ENCODE assay signal across 20 cellular contexts in the genomic region with DNA sequence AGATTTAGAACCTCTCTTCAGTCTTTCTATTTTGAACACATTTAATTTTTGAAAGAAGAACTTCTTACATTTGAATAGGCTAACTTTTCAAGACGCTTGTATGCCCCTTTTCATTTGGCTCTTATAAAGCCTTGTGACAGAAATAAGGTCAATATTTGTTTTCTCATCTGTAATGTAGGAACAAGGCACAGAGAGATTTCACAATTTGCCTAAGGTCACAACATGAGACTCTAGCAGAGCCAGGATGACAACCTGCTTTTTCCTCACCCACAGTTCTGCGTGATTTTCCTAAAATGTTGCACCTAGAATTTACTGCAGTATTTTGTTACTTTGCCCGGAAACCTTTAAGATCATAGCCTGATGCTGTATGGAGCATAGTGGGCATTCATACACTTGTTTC.
DNase-seq lines count a peak whose midpoint lies in the region; ATAC-seq, FAIRE-seq and TF ChIP-seq lines count a peak whose summit lies in the region.
"Had no signal": no experiment of that assay in that cellular context is flagged by ENCODE, and none has a peak within 500 bp of the region (broad histone marks: within the 10 kb centered on the region; RNA-seq: fewer than 3 reads in every experiment).

No MANE protein-coding gene starts in this region.

- 0 out of 2 replicates have a peak overlapping the region, but pooled peaks have one; percentile 4 for H3K4me2 ChIP-seq in HepG2 (ENCODE audit: low read depth, low read length)

- POLR2A ChIA-PET in HepG2 (lab: Yijun Ruan, JAX): no interaction called here
- POLR2A ChIA-PET in activated CD4-positive, alpha-beta T cell treated with anti-CD3 and anti-CD28 coated beads, Interleukin-2, amount 10 ng/mL, durations not matched to agents 7 days and 5 days (lab: Charles Lee): no interaction called here

- H3K4me1 ChIP-seq in HepG2 (ENCODE audit: insufficient read depth, low read length): peaks cover 18% of the 10 kb centered on the region

- no TSS peak for BruUV-seq in HepG2 (replicated peaks; lab: Mats Ljungman, UMichigan)

- H3K4me3 Mint-ChIP-seq in activated CD4-positive, alpha-beta T cell treated with anti-CD3 and anti-CD28 coated beads, Interleukin-2, amount 10 ng/mL, durations not matched to agents 7 days and 5 days: no peak overlapping the region
- H3K4me3 Mint-ChIP-seq: CD4-positive, alpha-beta T cell; H9 had no signal

- no peak overlapping the region for H3K4me3 ChIP-seq in HepG2 (replicated peaks in 1 of 3; ENCODE audit: insufficient read depth in 1 of 3, low read depth in 2 of 3, low read length in 3 of 3)
- H3K4me3 ChIP-seq: BLaER1 treated with 17β-estradiol and CSF1 and Interleukin-3, amounts not matched to agents 10 nM and 100 nM had no signal

- no peaks in the 10 kb centered on the region for H3K4me1 Mint-ChIP-seq in activated CD4-positive, alpha-beta T cell treated with anti-CD3 and anti-CD28 coated beads, Interleukin-2, amount 10 ng/mL, durations not matched to agents 7 days and 5 days

- in situ Hi-C loops in HepG2 (cut with HindIII; ENCODE audit: extremely low pct_ligation_motif_present, low pct_unique_long_range_greater_than_20kb): loop anchor here (10.0 kb wide), 1 partner anchor 1336 kb away; no protein-coding TSS in a partner anchor

- no peaks in the 10 kb centered on the region for H3K9me3 Mint-ChIP-seq in activated CD4-positive, alpha-beta T cell treated with anti-CD3 and anti-CD28 coated beads, Interleukin-2, amount 10 ng/mL, durations not matched to agents 7 days and 5 days
- H3K9me3 Mint-ChIP-seq: CD4-positive, alpha-beta T cell; H9 had no signal

- H3K27ac Mint-ChIP-seq in activated CD4-positive, alpha-beta T cell treated with anti-CD3 and anti-CD28 coated beads, Interleukin-2, amount 10 ng/mL, durations not matched to agents 7 days and 5 days: no peak overlapping the region
- H3K27ac Mint-ChIP-seq: CD4-positive, alpha-beta T cell; H9 had no signal

- intact Hi-C loops in HepG2 (cut with micrococcal nuclease; ENCODE audit: unreplicated experiment) (no loop called here), sciatic nerve (cut with DNase I) (loop anchor here (10.0 kb wide), 1 partner anchor 1336 kb away; no protein-coding TSS in a partner anchor)

- TF ChIP-seq EP300 in HepG2 (IDR thresholded peaks at IDR 0.05; ENCODE audit: low read depth in 2 of 2, low read length in 2 of 2) (no peak), HepG2 (CRISPR knock-in tag; IDR thresholded peaks at IDR 0.05; ENCODE audit: borderline replicate concordance) (no peak)

- TF ChIP-seq POLR2A in HepG2 (IDR thresholded peaks at IDR 0.05; ENCODE audit: insufficient read depth in 1 of 2, low read depth in 2 of 2, low read length in 2 of 2): no peak

- H3K27ac ChIP-seq in VCaP (peak overlapping the region; percentile 16; the same call in 1 of the 2 replicates), HepG2 (ENCODE audit: extremely low read length, insufficient read depth, low read length) (no peak overlapping the region)

- no peaks in the 10 kb centered on the region for H3K9me3 ChIP-seq in HepG2 (ENCODE audit: low read length)

- peak; percentile 53 for FAIRE-seq in HepG2 (lab: Jason Lieb, UNC)
- FAIRE-seq: G401.6, GM12891 had no signal

- DNase-seq in DMS53 (lab: John Stamatoyannopoulos, UW) (peak; percentile 18), DMS53 treated with DMSO at 0.1 percent for 48 hours (lab: John Stamatoyannopoulos, UW; ENCODE audit: unreplicated experiment) (no peak), HepG2 (ENCODE audit: low spot score) (peak; percentile 24), sciatic nerve (ENCODE audit: low spot score) (no peak), middle frontal gyrus (ENCODE audit: extremely low spot score, low spot score) (no peak), NCI-H82 treated with DMSO at 0.1 percent for 48 hours (lab: John Stamatoyannopoulos, UW; ENCODE audit: unreplicated experiment) (no peak)
- DNase-seq in activated CD4-positive, alpha-beta T cell treated with anti-CD3 and anti-CD28 coated beads, Interleukin-2, amount 10 ng/mL, durations not matched to agents 7 days and 5 days: no peak
- DNase-seq: 8988T; ACHN; Calu3; CD4-positive, alpha-beta T cell; DMS 273 treated with DMSO at 0.1 percent for 48 hours; DMS79 treated with DMSO at 0.1 percent for 48 hours; EL; GOT3; H9 had no signal

- H4K20me1 ChIP-seq in HepG2 (ENCODE audit: insufficient read depth, low read length): no peaks in the 10 kb centered on the region
- H4K20me1 ChIP-seq: BLaER1 treated with 17β-estradiol and CSF1 and Interleukin-3, amounts not matched to agents 10 nM and 100 nM had no signal

- peak; percentile 75 for ATAC-seq in HepG2
- ATAC-seq in sciatic nerve: peak; percentile 49

- no peaks in the 10 kb centered on the region for H3K36me3 Mint-ChIP-seq in activated CD4-positive, alpha-beta T cell treated with anti-CD3 and anti-CD28 coated beads, Interleukin-2, amount 10 ng/mL, durations not matched to agents 7 days and 5 days (ENCODE audit: low read depth)

- no peaks in the 10 kb centered on the region for H3K79me2 ChIP-seq in HepG2 (ENCODE audit: insufficient read depth, low read length)

- no peak for TF ChIP-seq CTCF in VCaP (conservative IDR thresholded peaks at IDR 0.05)
- no peak for TF ChIP-seq CTCF in HepG2 (CRISPR knock-in tag; IDR thresholded peaks at IDR 0.05)

- no peak overlapping the region for H3K9ac ChIP-seq in HepG2 (ENCODE audit: insufficient read depth, low read depth, low read length)

- CTCF ChIA-PET in HepG2 (lab: Yijun Ruan, JAX; ENCODE audit: low intra/inter-chr PET ratio, low total read pairs): no interaction called here
- CTCF ChIA-PET in activated CD4-positive, alpha-beta T cell treated with anti-CD3 and anti-CD28 coated beads, Interleukin-2, amount 10 ng/mL, durations not matched to agents 7 days and 5 days (lab: Charles Lee): no interaction called here

- WGBS in HepG2 (ENCODE audit: low lambda C conversion rate): 2% methylated on average over 3 of the region's 3 CpGs

- H3K27me3 Mint-ChIP-seq in activated CD4-positive, alpha-beta T cell treated with anti-CD3 and anti-CD28 coated beads, Interleukin-2, amount 10 ng/mL, durations not matched to agents 7 days and 5 days: peaks cover 7% of the 10 kb centered on the region
- H3K27me3 Mint-ChIP-seq: CD4-positive, alpha-beta T cell had no signal

- H3K27me3 ChIP-seq in HepG2 (ENCODE audit: control insufficient read depth in 1 of 2, insufficient read depth in 2 of 2, low read length in 2 of 2): no peaks in the 10 kb centered on the region; a peak in 1 of 5 replicates
- H3K27me3 ChIP-seq: BLaER1 treated with 17β-estradiol and CSF1 and Interleukin-3, amounts not matched to agents 10 nM and 100 nM had no signal

- no peak overlapping the region for H2AFZ ChIP-seq in HepG2 (ENCODE audit: low read length)

- TF ChIP-seq RAD21 in HepG2 (CRISPR knock-in tag; IDR thresholded peaks at IDR 0.05): no peak

- H3K36me3 ChIP-seq in HepG2 (replicated peaks in 1 of 2; ENCODE audit: control insufficient read depth in 1 of 2, insufficient read depth in 2 of 2, low read length in 2 of 2): no peaks in the 10 kb centered on the region
- H3K36me3 ChIP-seq: BLaER1 treated with 17β-estradiol and CSF1 and Interleukin-3, amounts not matched to agents 10 nM and 100 nM had no signal

TF ChIP-seq in HepG2, 621 proteins besides CTCF, POLR2A, EP300 and RAD21 (continues in another document):
- TF ChIP-seq NCOA2 (CRISPR knock-in tag; IDR thresholded peaks at IDR 0.05): 0 out of 2 replicates have a peak, but pooled peaks have one; percentile 21
- peak; percentile 76; the same call in 1 of the 2 replicates for TF ChIP-seq CEBPB (IDR thresholded peaks at IDR 0.05; ENCODE audit: borderline replicate concordance, low read depth, low read length)
- TF ChIP-seq ZNF160 (CRISPR knock-in tag; IDR thresholded peaks at IDR 0.05): no peak
- no peak for TF ChIP-seq ZFP36 (IDR thresholded peaks at IDR 0.05; ENCODE audit: borderline replicate concordance, low read depth, low read length, partially characterized antibody)
- TF ChIP-seq GATAD2A (CRISPR knock-in tag; IDR thresholded peaks at IDR 0.05): peak; percentile 44; the same call in 1 of the 2 replicates
- TF ChIP-seq ZNF331 (CRISPR knock-in tag; IDR thresholded peaks at IDR 0.05): peak; percentile 45; the same call in 1 of the 2 replicates
- no peak for TF ChIP-seq YEATS4 (CRISPR knock-in tag; IDR thresholded peaks at IDR 0.05; ENCODE audit: borderline replicate concordance)
- peak; percentile 62; the same call in 1 of the 2 replicates for TF ChIP-seq CEBPG (CRISPR knock-in tag; IDR thresholded peaks at IDR 0.05)
- TF ChIP-seq PHF21A (CRISPR knock-in tag; IDR thresholded peaks at IDR 0.05): no peak
- TF ChIP-seq IKZF4 (CRISPR knock-in tag; IDR thresholded peaks at IDR 0.05; ENCODE audit: borderline replicate concordance, low read depth, not compliant biosample characterization): no peak
- 0 out of 2 replicates have a peak, but pooled peaks have one; percentile 14 for TF ChIP-seq RARA (CRISPR knock-in tag; IDR thresholded peaks at IDR 0.05)
- TF ChIP-seq BRD4 (CRISPR knock-in tag; IDR thresholded peaks at IDR 0.05): no peak
- TF ChIP-seq, protein P1, sequence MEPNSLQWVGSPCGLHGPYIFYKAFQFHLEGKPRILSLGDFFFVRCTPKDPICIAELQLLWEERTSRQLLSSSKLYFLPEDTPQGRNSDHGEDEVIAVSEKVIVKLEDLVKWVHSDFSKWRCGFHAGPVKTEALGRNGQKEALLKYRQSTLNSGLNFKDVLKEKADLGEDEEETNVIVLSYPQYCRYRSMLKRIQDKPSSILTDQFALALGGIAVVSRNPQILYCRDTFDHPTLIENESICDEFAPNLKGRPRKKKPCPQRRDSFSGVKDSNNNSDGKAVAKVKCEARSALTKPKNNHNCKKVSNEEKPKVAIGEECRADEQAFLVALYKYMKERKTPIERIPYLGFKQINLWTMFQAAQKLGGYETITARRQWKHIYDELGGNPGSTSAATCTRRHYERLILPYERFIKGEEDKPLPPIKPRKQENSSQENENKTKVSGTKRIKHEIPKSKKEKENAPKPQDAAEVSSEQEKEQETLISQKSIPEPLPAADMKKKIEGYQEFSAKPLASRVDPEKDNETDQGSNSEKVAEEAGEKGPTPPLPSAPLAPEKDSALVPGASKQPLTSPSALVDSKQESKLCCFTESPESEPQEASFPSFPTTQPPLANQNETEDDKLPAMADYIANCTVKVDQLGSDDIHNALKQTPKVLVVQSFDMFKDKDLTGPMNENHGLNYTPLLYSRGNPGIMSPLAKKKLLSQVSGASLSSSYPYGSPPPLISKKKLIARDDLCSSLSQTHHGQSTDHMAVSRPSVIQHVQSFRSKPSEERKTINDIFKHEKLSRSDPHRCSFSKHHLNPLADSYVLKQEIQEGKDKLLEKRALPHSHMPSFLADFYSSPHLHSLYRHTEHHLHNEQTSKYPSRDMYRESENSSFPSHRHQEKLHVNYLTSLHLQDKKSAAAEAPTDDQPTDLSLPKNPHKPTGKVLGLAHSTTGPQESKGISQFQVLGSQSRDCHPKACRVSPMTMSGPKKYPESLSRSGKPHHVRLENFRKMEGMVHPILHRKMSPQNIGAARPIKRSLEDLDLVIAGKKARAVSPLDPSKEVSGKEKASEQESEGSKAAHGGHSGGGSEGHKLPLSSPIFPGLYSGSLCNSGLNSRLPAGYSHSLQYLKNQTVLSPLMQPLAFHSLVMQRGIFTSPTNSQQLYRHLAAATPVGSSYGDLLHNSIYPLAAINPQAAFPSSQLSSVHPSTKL (CRISPR knock-in tag; IDR thresholded peaks at IDR 0.05): peak; percentile 35; the same call in 1 of the 2 replicates

Comparison
In these comparisons a context has a peak if more than half of its experiments do, and no peak if none do; other contexts are left out.
1. DNase-seq: peak in DMS53 (single experiment) and HepG2 (single experiment); none in DMS53 treated with DMSO at 0.1 percent for 48 hours (single experiment), sciatic nerve (single experiment), middle frontal gyrus (single experiment), activated CD4-positive, alpha-beta T cell treated with anti-CD3 and anti-CD28 coated beads, Interleukin-2, amount 10 ng/mL, durations not matched to agents 7 days and 5 days (single experiment) and NCI-H82 treated with DMSO at 0.1 percent for 48 hours (single experiment).